ENCODE assay signal across 2 cellular contexts in genomic region chr5:135986891-135987401, GRCh38.
TF ChIP-seq lines count a peak whose summit lies in the region.

No MANE protein-coding gene starts in this region.

TF ChIP-seq in SK-N-SH treated with all-trans-retinoic acid at 6 μM for 48 hours, 23 proteins besides CTCF, POLR2A, EP300 and RAD21 (continued from another document):
- TF ChIP-seq PPARA (CRISPR knock-in tag; IDR thresholded peaks at IDR 0.05; ENCODE audit: borderline replicate concordance) = no peak
- no peak for TF ChIP-seq CREB5 (CRISPR knock-in tag; IDR thresholded peaks at IDR 0.05; ENCODE audit: low read depth)
- TF ChIP-seq, protein P1, sequence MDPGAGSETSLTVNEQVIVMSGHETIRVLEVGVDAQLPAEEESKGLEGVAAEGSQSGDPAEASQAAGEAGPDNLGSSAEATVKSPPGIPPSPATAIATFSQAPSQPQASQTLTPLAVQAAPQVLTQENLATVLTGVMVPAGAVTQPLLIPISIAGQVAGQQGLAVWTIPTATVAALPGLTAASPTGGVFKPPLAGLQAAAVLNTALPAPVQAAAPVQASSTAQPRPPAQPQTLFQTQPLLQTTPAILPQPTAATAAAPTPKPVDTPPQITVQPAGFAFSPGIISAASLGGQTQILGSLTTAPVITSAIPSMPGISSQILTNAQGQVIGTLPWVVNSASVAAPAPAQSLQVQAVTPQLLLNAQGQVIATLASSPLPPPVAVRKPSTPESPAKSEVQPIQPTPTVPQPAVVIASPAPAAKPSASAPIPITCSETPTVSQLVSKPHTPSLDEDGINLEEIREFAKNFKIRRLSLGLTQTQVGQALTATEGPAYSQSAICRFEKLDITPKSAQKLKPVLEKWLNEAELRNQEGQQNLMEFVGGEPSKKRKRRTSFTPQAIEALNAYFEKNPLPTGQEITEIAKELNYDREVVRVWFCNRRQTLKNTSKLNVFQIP (CRISPR knock-in tag; IDR thresholded peaks at IDR 0.05; ENCODE audit: borderline replicate concordance, low read depth) = no peak
- TF ChIP-seq ISL1 (CRISPR knock-in tag; IDR thresholded peaks at IDR 0.05) = no peak
- TF ChIP-seq CSDC2 (CRISPR knock-in tag; IDR thresholded peaks at IDR 0.05) = no peak
- no peak for TF ChIP-seq ZFP30 (CRISPR knock-in tag; IDR thresholded peaks at IDR 0.05)
- TF ChIP-seq, protein P2, sequence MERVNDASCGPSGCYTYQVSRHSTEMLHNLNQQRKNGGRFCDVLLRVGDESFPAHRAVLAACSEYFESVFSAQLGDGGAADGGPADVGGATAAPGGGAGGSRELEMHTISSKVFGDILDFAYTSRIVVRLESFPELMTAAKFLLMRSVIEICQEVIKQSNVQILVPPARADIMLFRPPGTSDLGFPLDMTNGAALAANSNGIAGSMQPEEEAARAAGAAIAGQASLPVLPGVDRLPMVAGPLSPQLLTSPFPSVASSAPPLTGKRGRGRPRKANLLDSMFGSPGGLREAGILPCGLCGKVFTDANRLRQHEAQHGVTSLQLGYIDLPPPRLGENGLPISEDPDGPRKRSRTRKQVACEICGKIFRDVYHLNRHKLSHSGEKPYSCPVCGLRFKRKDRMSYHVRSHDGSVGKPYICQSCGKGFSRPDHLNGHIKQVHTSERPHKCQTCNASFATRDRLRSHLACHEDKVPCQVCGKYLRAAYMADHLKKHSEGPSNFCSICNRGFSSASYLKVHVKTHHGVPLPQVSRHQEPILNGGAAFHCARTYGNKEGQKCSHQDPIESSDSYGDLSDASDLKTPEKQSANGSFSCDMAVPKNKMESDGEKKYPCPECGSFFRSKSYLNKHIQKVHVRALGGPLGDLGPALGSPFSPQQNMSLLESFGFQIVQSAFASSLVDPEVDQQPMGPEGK (CRISPR knock-in tag; IDR thresholded peaks at IDR 0.05; ENCODE audit: borderline replicate concordance) = no peak
TF ChIP-seq in SK-N-SH treated with all-trans-retinoic acid at 6 μM for 48 hours: peak in this region for 0.

TF ChIP-seq in GM23338, 12 proteins besides CTCF, POLR2A, EP300 and RAD21:
- TF ChIP-seq CREB1 (CRISPR knock-in tag; IDR thresholded peaks at IDR 0.05; ENCODE audit: low read depth) (no peak), ETS1 (IDR thresholded peaks at IDR 0.05) (no peak), ZNF114 (CRISPR knock-in tag; IDR thresholded peaks at IDR 0.05) (no peak), JUNB (IDR thresholded peaks at IDR 0.05; ENCODE audit: unreplicated experiment) (no peak), REST (IDR thresholded peaks at IDR 0.05; ENCODE audit: unreplicated experiment) (no peak), STAT1 (IDR thresholded peaks at IDR 0.05; ENCODE audit: unreplicated experiment) (no peak), POLR2AphosphoS5 (IDR thresholded peaks at IDR 0.05; ENCODE audit: low read depth) (no peak)
